8 cellular contexts compared by ENCODE assay signal in genomic region chr3:125141596-125142417, GRCh38.
DNase-seq lines count a peak whose midpoint lies in the region; ATAC-seq and TF ChIP-seq lines count a peak whose summit lies in the region.

No MANE protein-coding gene starts in this region.

- H3K9me2 ChIP-seq in OCI-LY1 (ENCODE audit: low read depth, low read length) = no peaks in the 10 kb centered on the region

- H3K36me3 Mint-ChIP-seq in activated naive CD8-positive, alpha-beta T cell = peaks cover 2% of the 10 kb centered on the region

- no peak overlapping the region for H3K9ac ChIP-seq in OCI-LY1 (ENCODE audit: low read length)

- H3K4me3 ChIP-seq in OCI-LY1 (ENCODE audit: low read depth, low read length, poor library complexity, severe bottlenecking) (peak overlapping the region; percentile 32), iPS DF 6.9 (ENCODE audit: low read length) (peak overlapping the region; percentile 24; the same call in 1 of the 2 replicates), spleen (peak overlapping the region; percentile 8 to 66 (median 36))

- WGBS in iPS DF 6.9 (ENCODE audit: insufficient coverage, insufficient read length) = no CpG with 5 or more reads among the region's 61 CpGs
- WGBS in spleen, 5 donors = 2 to 5% (median 2%) methylated on average over 20 to 61 of the region's 61 CpGs

- H3K9me3 ChIP-seq in OCI-LY1 (ENCODE audit: low read length) (no peaks in the 10 kb centered on the region), iPS DF 6.9 (ENCODE audit: control insufficient read depth, insufficient read depth, low read length) (no peaks in the 10 kb centered on the region), spleen (no peaks in the 10 kb centered on the region)

- H3K27me3 ChIP-seq in OCI-LY1 (ENCODE audit: insufficient read depth, low read length) (peaks cover 11% of the 10 kb centered on the region; the same call in 1 of the 2 replicates), iPS DF 6.9 (ENCODE audit: control insufficient read depth, insufficient read depth, low read length) (no peaks in the 10 kb centered on the region), spleen (replicated peaks in 1 of 7) (no peaks in the 10 kb centered on the region)

- no peaks in the 10 kb centered on the region for H3K9me3 Mint-ChIP-seq in activated naive CD8-positive, alpha-beta T cell (ENCODE audit: low read depth)

- peak overlapping the region; percentile 68 for H3K4me3 Mint-ChIP-seq in activated naive CD8-positive, alpha-beta T cell

- peak; percentile 66 for TF ChIP-seq POLR2A in GM18505 (IDR thresholded peaks at IDR 0.05; ENCODE audit: borderline replicate concordance, extremely low read depth, insufficient read depth, insufficient read length)
- no peak for TF ChIP-seq POLR2A in spleen (IDR thresholded peaks at IDR 0.05)

- H3K27ac Mint-ChIP-seq in activated naive CD8-positive, alpha-beta T cell = no peak overlapping the region

- H3K79me2 ChIP-seq in OCI-LY1 (ENCODE audit: insufficient read depth, low read length) = no peaks in the 10 kb centered on the region

- H3F3A ChIP-seq in OCI-LY1 (ENCODE audit: insufficient read depth, low read length) = no peaks in the 10 kb centered on the region

- H3K27me3 Mint-ChIP-seq in activated naive CD8-positive, alpha-beta T cell = no peaks in the 10 kb centered on the region

- H3K4me1 ChIP-seq in OCI-LY1 (ENCODE audit: insufficient read depth, low read length, severe bottlenecking) (peaks cover 12% of the 10 kb centered on the region), iPS DF 6.9 (ENCODE audit: control insufficient read depth, insufficient read depth, low read length) (peaks cover 8% of the 10 kb centered on the region), spleen (peaks cover 38 to 77% (median 70%) of the 10 kb centered on the region in 6 donors)

- peak overlapping the region; percentile 51; the same call in 1 of the 2 replicates for H3K4me2 ChIP-seq in OCI-LY1 (ENCODE audit: low read length)

- intact Hi-C loops in spleen (cut with DNase I; ENCODE audit: low total_unique reads) = loop anchor here (10.0 kb wide), 1 partner anchor 87 kb away; the partner anchor contains the start of gene HEG1

- no peak for TF ChIP-seq CTCF in OCI-LY1 (IDR thresholded peaks at IDR 0.05; ENCODE audit: low read length)
- peak in 10 of 11 experiments; percentile 6 to 63 (median 35) for TF ChIP-seq CTCF in spleen (IDR thresholded peaks at IDR 0.05 in 8 of 11, conservative IDR thresholded peaks at IDR 0.05 in 3 of 11)

- ATAC-seq in GM18505 (IDR thresholded peaks at IDR 0.05; ENCODE audit: unreplicated experiment) = peak; percentile 60
- ATAC-seq in HG02763 (IDR thresholded peaks at IDR 0.05; ENCODE audit: unreplicated experiment) = peak; percentile 56

- H3K36me3 ChIP-seq in OCI-LY1 (ENCODE audit: insufficient read depth, low read length) = no peaks in the 10 kb centered on the region
- H3K36me3 ChIP-seq in iPS DF 6.9 (ENCODE audit: control insufficient read depth, insufficient read depth, low read length) = no peaks in the 10 kb centered on the region
- H3K36me3 ChIP-seq in spleen = no peaks in the 10 kb centered on the region

- peaks cover 27% of the 10 kb centered on the region for H3K4me1 Mint-ChIP-seq in activated naive CD8-positive, alpha-beta T cell (ENCODE audit: low read depth)

- H3K27ac ChIP-seq in OCI-LY1 (ENCODE audit: low read depth, low read length, poor library complexity, severe bottlenecking) (no peak overlapping the region), iPS DF 6.9 (ENCODE audit: low read length) (no peak overlapping the region), spleen (peak overlapping the region; percentile 48 to 86 (median 80))

- H2AFZ ChIP-seq in OCI-LY1 (ENCODE audit: low read length) = no peak overlapping the region

- DNase-seq in iPS DF 6.9 (ENCODE audit: low read depth, low spot score) = no peak
- peak; percentile 95 for DNase-seq in spleen
- no peak for DNase-seq in NCI-H2081 (lab: John Stamatoyannopoulos, UW)
- no peak for DNase-seq in NAMALWA (ENCODE audit: low spot score)

- H4K20me1 ChIP-seq in OCI-LY1 (ENCODE audit: insufficient read depth, low read length) = no peaks in the 10 kb centered on the region

Comparison
In these comparisons a context has a peak if more than half of its experiments do, and no peak if none do; other contexts are left out.
1. H3K27ac ChIP-seq: peak in spleen (8 of 8); none in OCI-LY1 (single experiment) and iPS DF 6.9 (single experiment).
2. Peak in every context shown above with its lines, with median percentiles within 50 percentile points of each other: H3K4me3 ChIP-seq.